In genomic region chr5:17278931-17279330, GRCh38 we compare ENCODE assay signal across 17 cellular contexts.
DNase-seq lines count a peak whose midpoint lies in the region; ATAC-seq, FAIRE-seq and TF ChIP-seq lines count a peak whose summit lies in the region.
"Had no signal": no experiment of that assay in that cellular context is flagged by ENCODE, and none has a peak within 500 bp of the region (broad histone marks: within the 10 kb centered on the region; RNA-seq: fewer than 3 reads in every experiment).

No MANE protein-coding gene starts in this region.

- dilution Hi-C loops in endothelial cell of umbilical vein (cut with MboI; ENCODE audit: extremely low pct_ligation_motif_present, low sequenced_read_pairs), result no loop called here

- no peak overlapping the region for H3K14ac ChIP-seq in neuronal stem cell (ENCODE audit: low read length)

- H3K4me3 ChIP-seq in Panc1 (ENCODE audit: low read depth in 2 of 2, low read length in 2 of 2) (no peak overlapping the region), endothelial cell of umbilical vein (replicated peaks in 1 of 3; ENCODE audit: insufficient read depth in 1 of 3, low read depth in 1 of 3, low read length in 3 of 3) (no peak overlapping the region), neuronal stem cell (ENCODE audit: low read length in 2 of 2) (no peak overlapping the region)
- H3K4me3 ChIP-seq: SJSA1 had no signal

- H3K27ac ChIP-seq in Panc1 (ENCODE audit: low read length) (no peak overlapping the region), endothelial cell of umbilical vein (ENCODE audit: insufficient read depth, low read depth, low read length) (no peak overlapping the region), neuronal stem cell (replicated peaks; ENCODE audit: low read length) (peak overlapping the region; percentile 35)
- H3K27ac ChIP-seq: RWPE1, SJSA1 had no signal

- no peak overlapping the region for H2BK5ac ChIP-seq in neuronal stem cell (ENCODE audit: low read length)

- POLR2A ChIA-PET in Panc1 (lab: Charles Lee), result no interaction called here
- POLR2A ChIA-PET in endothelial cell of umbilical vein (lab: Charles Lee), result no interaction called here

- H2BK15ac ChIP-seq in neuronal stem cell (ENCODE audit: low read length), result no peak overlapping the region

- H3K36me3 ChIP-seq in Panc1 (ENCODE audit: control insufficient read depth, insufficient read depth, low read length), result no peaks in the 10 kb centered on the region
- H3K36me3 ChIP-seq in endothelial cell of umbilical vein (ENCODE audit: control insufficient read depth in 2 of 2, extremely low read depth in 1 of 2, insufficient read depth in 2 of 2, low read length in 2 of 2), result peaks cover 8 to 11% of the 10 kb centered on the region in 2 experiments
- peaks cover 14 to 40% of the 10 kb centered on the region in 2 donors for H3K36me3 ChIP-seq in neuronal stem cell (replicated peaks in 1 of 2; ENCODE audit: control insufficient read depth in 2 of 2, insufficient read depth in 2 of 2, low read length in 2 of 2)

- peaks cover 6% of the 10 kb centered on the region for H3K79me2 ChIP-seq in endothelial cell of umbilical vein (ENCODE audit: control insufficient read depth, insufficient read depth, low read length)

- no peaks in the 10 kb centered on the region for H3K9me1 ChIP-seq in endothelial cell of umbilical vein (replicated peaks; ENCODE audit: control insufficient read depth, extremely low read depth, insufficient read depth, low read length)

- H3K4me1 ChIP-seq in Panc1 (ENCODE audit: control insufficient read depth, insufficient read depth, low read length) (no peaks in the 10 kb centered on the region), endothelial cell of umbilical vein (ENCODE audit: control insufficient read depth, extremely low read depth, insufficient read depth, low read length) (no peaks in the 10 kb centered on the region), neuronal stem cell (ENCODE audit: control insufficient read depth in 2 of 2, insufficient read depth in 1 of 2, low read depth in 1 of 2, low read length in 2 of 2) (peaks cover 0 to 4% of the 10 kb centered on the region in 2 donors)

- H3K9ac ChIP-seq in endothelial cell of umbilical vein (replicated peaks; ENCODE audit: extremely low read depth, insufficient read depth, low read length), result no peak overlapping the region
- no peak overlapping the region for H3K9ac ChIP-seq in neuronal stem cell (ENCODE audit: low read depth, low read length, poor library complexity)

- H4K8ac ChIP-seq in neuronal stem cell (ENCODE audit: low read depth, low read length), result no peak overlapping the region

- H4K91ac ChIP-seq in neuronal stem cell (ENCODE audit: low read depth, low read length, poor library complexity), result no peak overlapping the region

- H2AFZ ChIP-seq in endothelial cell of umbilical vein (ENCODE audit: low read depth, low read length), result no peak overlapping the region
- no peak overlapping the region for H2AFZ ChIP-seq in neuronal stem cell (ENCODE audit: low read length)

- ATAC-seq in Panc1, result 0 out of 2 replicates have a peak, but pooled peaks have one; percentile 16
- no peak for ATAC-seq in GM21381 (IDR thresholded peaks at IDR 0.05; ENCODE audit: unreplicated experiment)
- no peak for ATAC-seq in GM18868 (IDR thresholded peaks at IDR 0.05; ENCODE audit: unreplicated experiment)
- ATAC-seq: HCT116 had no signal

- H3K4ac ChIP-seq in neuronal stem cell (ENCODE audit: low read length), result no peak overlapping the region

- no peak overlapping the region for H3K23ac ChIP-seq in neuronal stem cell (ENCODE audit: low read depth, low read length, poor library complexity)

- peaks cover 2% of the 10 kb centered on the region for H4K20me1 ChIP-seq in endothelial cell of umbilical vein (replicated peaks; ENCODE audit: control insufficient read depth, extremely low read depth, insufficient read depth, low read length)

- in situ Hi-C loops in Panc1 (cut with HindIII; ENCODE audit: low pct_unique_long_range_greater_than_20kb, low sequenced_read_pairs), result no loop called here

- H3K9me3 ChIP-seq in Panc1 (ENCODE audit: control insufficient read depth, insufficient read depth, low read depth, low read length) (no peaks in the 10 kb centered on the region), endothelial cell of umbilical vein (replicated peaks; ENCODE audit: control insufficient read depth, insufficient read depth, low read length) (no peaks in the 10 kb centered on the region), neuronal stem cell (replicated peaks in 1 of 2; ENCODE audit: control insufficient read depth in 2 of 2, insufficient read depth in 1 of 2, low read depth in 1 of 2, low read length in 2 of 2) (no peaks in the 10 kb centered on the region)
- H3K9me3 ChIP-seq: SJSA1 had no signal

- CTCF ChIA-PET in Panc1 (lab: Charles Lee) (no interaction called here), endothelial cell of umbilical vein (lab: Charles Lee) (interaction anchor here (1.4 to 2.9 kb wide), 2 partner anchors 15 to 63 kb away, joined by 3 to 12 read pairs; no protein-coding TSS in a partner anchor)

- H3K27me3 ChIP-seq in Panc1 (ENCODE audit: control insufficient read depth, insufficient read depth, low read length) (no peaks in the 10 kb centered on the region), endothelial cell of umbilical vein (ENCODE audit: control insufficient read depth in 2 of 2, insufficient read depth in 2 of 2, low read length in 2 of 2) (no peaks in the 10 kb centered on the region), neuronal stem cell (ENCODE audit: control insufficient read depth in 3 of 3, insufficient read depth in 3 of 3, low read depth in 1 of 3, low read length in 3 of 3) (no peaks in the 10 kb centered on the region)
- H3K27me3 ChIP-seq: SJSA1 had no signal

- H3K4me2 ChIP-seq in endothelial cell of umbilical vein (ENCODE audit: insufficient read depth, low read length) (no peak overlapping the region), neuronal stem cell (ENCODE audit: insufficient read depth, low read length, poor library complexity, severe bottlenecking) (no peak overlapping the region)

- WGBS in neuronal stem cell (ENCODE audit: extremely low coverage in 2 of 2, insufficient read length in 2 of 2, insufficient replicate concordance in 1 of 2), 2 donors, result no CpG with 5 or more reads among the region's 7 CpGs

- DNase-seq in GM12891 (ENCODE audit: insufficient read length, low spot score) (no peak), Panc1 (ENCODE audit: low read depth, low spot score) (no peak), endothelial cell of umbilical vein (ENCODE audit: low read depth, low spot score) (no peak), neuronal stem cell (ENCODE audit: low spot score) (no peak), NCI-H2227 treated with DMSO at 0.1 percent for 48 hours (lab: John Stamatoyannopoulos, UW) (no peak)
- DNase-seq in activated CD4-positive, alpha-beta T cell treated with anti-CD3 and anti-CD28 coated beads, Interleukin-2, amount 50 U/mL, for 4 hours, result no peak
- DNase-seq: AML-193; CD4-positive, CD25-positive, alpha-beta regulatory T cell; NCI-H1417; NCI-H2029; NCI-H524; OCI-M1 had no signal

- BruUV-seq in Panc1 (replicated peaks; lab: Mats Ljungman, UMichigan) (no TSS peak), endothelial cell of umbilical vein (replicated peaks; lab: Mats Ljungman, UMichigan) (no TSS peak)

- peak; percentile 55 for FAIRE-seq in GM12891 (lab: Jason Lieb, UNC)
- FAIRE-seq in endothelial cell of umbilical vein (lab: Jason Lieb, UNC), result no peak

- no peak for TF ChIP-seq CTCF in Panc1 (IDR thresholded peaks at IDR 0.05)
- no peak for TF ChIP-seq CTCF in endothelial cell of umbilical vein (IDR thresholded peaks at IDR 0.05; ENCODE audit: extremely low read depth in 1 of 2, insufficient read depth in 1 of 2, low read depth in 1 of 2, low read length in 2 of 2)

- H2BK12ac ChIP-seq in neuronal stem cell (ENCODE audit: low read length), result no peak overlapping the region

- no peak overlapping the region for H3K18ac ChIP-seq in neuronal stem cell (ENCODE audit: low read length)

- peaks cover 3% of the 10 kb centered on the region for H3K79me1 ChIP-seq in neuronal stem cell (ENCODE audit: low read depth, low read length)

- TF ChIP-seq POLR2A in GM12891 (IDR thresholded peaks at IDR 0.05; ENCODE audit: low read depth, low read length) (no peak; the same call in 1 of the 2 replicates), endothelial cell of umbilical vein (IDR thresholded peaks at IDR 0.05; ENCODE audit: low read depth, low read length) (peak; percentile 26)

- H2BK120ac ChIP-seq in neuronal stem cell (ENCODE audit: low read depth, low read length), result no peak overlapping the region

- no peak overlapping the region for H2AK5ac ChIP-seq in neuronal stem cell (ENCODE audit: low read depth, low read length)

- intact Hi-C loops in Panc1 (cut with micrococcal nuclease; ENCODE audit: unreplicated experiment), result loop anchor here (10.0 kb wide), 1 partner anchor 54 kb away; no protein-coding TSS in a partner anchor
- intact Hi-C loops in endothelial cell of umbilical vein (cut with micrococcal nuclease), result no loop called here

TF ChIP-seq in GM12891, 5 proteins besides CTCF, POLR2A, EP300 and RAD21:
- no peak for TF ChIP-seq TAF1 (IDR thresholded peaks at IDR 0.05; ENCODE audit: low read depth, low read length)
- TF ChIP-seq POLR2AphosphoS5 (IDR thresholded peaks at IDR 0.05; ENCODE audit: low read depth, low read length), result peak; percentile 75
- 0 out of 2 replicates have a peak, but pooled peaks have one; percentile 49 for TF ChIP-seq POU2F2 (IDR thresholded peaks at IDR 0.05; ENCODE audit: low read depth, low read length)
- TF ChIP-seq SPI1 (IDR thresholded peaks at IDR 0.05; ENCODE audit: low read depth, low read length), result no peak
- no peak for TF ChIP-seq PAX5 (IDR thresholded peaks at IDR 0.05; ENCODE audit: insufficient read depth, low read length, severe bottlenecking)
TF ChIP-seq in GM12891: peak in this region for 2.

TF ChIP-seq in endothelial cell of umbilical vein, 7 proteins besides CTCF, POLR2A, EP300 and RAD21:
- TF ChIP-seq EZH2 (IDR thresholded peaks at IDR 0.05; ENCODE audit: borderline replicate concordance, low read depth, low read length, severe bottlenecking) (no peak), JUN (IDR thresholded peaks at IDR 0.05; ENCODE audit: borderline replicate concordance, insufficient read depth, insufficient read length, low read depth) (no peak), MAX (IDR thresholded peaks at IDR 0.05; ENCODE audit: insufficient read depth, insufficient read length) (no peak), POLR2AphosphoS5 (IDR thresholded peaks at IDR 0.05; ENCODE audit: insufficient read depth, low read depth, low read length) (no peak), MYC (IDR thresholded peaks at IDR 0.05; ENCODE audit: low read depth, low read length) (no peak), FOS (IDR thresholded peaks at IDR 0.05; ENCODE audit: borderline replicate concordance, insufficient read depth, low read length) (no peak), GATA2 (IDR thresholded peaks at IDR 0.05; ENCODE audit: insufficient read depth, insufficient read length, low read depth, low read length) (no peak)
